Comparison of ENCODE assay signal across 20 cellular contexts in the genomic region with DNA sequence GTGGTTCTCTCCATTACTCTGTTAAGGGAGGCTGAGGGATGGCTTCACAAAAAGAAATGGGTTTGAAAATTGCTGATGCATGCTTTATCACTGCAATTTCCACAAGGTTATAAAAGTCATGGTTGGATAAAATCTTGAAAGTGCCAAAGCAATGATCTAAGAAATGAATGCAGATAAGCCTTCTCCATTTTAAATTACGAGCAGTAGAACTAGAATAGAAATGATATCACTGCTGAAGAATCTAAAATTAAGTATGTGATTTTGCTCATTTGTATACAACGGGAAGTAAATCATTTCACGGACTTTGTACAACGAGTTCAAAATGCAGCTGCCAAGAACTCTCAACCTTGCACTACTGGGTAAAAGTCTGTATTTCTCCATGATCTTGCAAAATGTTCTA.
DNase-seq lines count a peak whose midpoint lies in the region; ATAC-seq, FAIRE-seq and TF ChIP-seq lines count a peak whose summit lies in the region.
"Had no signal": no experiment of that assay in that cellular context is flagged by ENCODE, and none has a peak within 500 bp of the region (broad histone marks: within the 10 kb centered on the region; RNA-seq: fewer than 3 reads in every experiment).

No MANE protein-coding gene starts in this region.

- H3K36me3 Mint-ChIP-seq in HFFc6 (ENCODE audit: low read depth) = peaks cover 18% of the 10 kb centered on the region

- CTCF ChIA-PET in A549 (lab: Yijun Ruan, JAX) = interaction anchor here (0.6 kb wide), 1 partner anchor 826 kb away, joined by 4 read pairs; no protein-coding TSS in a partner anchor

- intact Hi-C loops in body of pancreas (cut with DNase I) = no loop called here

- no peak for TF ChIP-seq CTCF in A549 (IDR thresholded peaks at IDR 0.05)
- TF ChIP-seq CTCF in HFFc6 (IDR thresholded peaks at IDR 0.05) = no peak
- no peak for TF ChIP-seq CTCF in body of pancreas (IDR thresholded peaks at IDR 0.05)
- no peak for TF ChIP-seq CTCF in D721Med (IDR thresholded peaks at IDR 0.05; ENCODE audit: insufficient read depth, missing control alignments)

- H3K4me1 ChIP-seq in A549 (peaks cover 9% of the 10 kb centered on the region), body of pancreas (peaks cover 4% of the 10 kb centered on the region)

- H3K4me3 ChIP-seq in A549 (no peak overlapping the region), body of pancreas (no peak overlapping the region)
- H3K4me3 ChIP-seq: PC-9 had no signal

- no peak for TF ChIP-seq RAD21 in A549 (conservative IDR thresholded peaks at IDR 0.05 in 1 of 2, IDR thresholded peaks at IDR 0.05 in 1 of 2)

- H3K27ac ChIP-seq in A549 = no peak overlapping the region
- peak overlapping the region in 2 of 4 donors; percentile 18 to 19 for H3K27ac ChIP-seq in body of pancreas
- H3K27ac ChIP-seq: C4-2B, HL-60, PC-9 had no signal

- TF ChIP-seq POLR2A in A549 (IDR thresholded peaks at IDR 0.05; ENCODE audit: low read length) (no peak), body of pancreas (IDR thresholded peaks at IDR 0.05) (no peak)

- 74% methylated on average over 4 of the region's 4 CpGs for whole genome bisulfite sequencing in A549 (ENCODE audit: missing lambda C conversion rate)
- WGBS in body of pancreas, 2 donors = 64 to 71% methylated on average over 4 of the region's 4 CpGs

- POLR2A ChIA-PET in A549 (lab: Yijun Ruan, JAX) = no interaction called here

- no peak for ATAC-seq in A549
- peak; percentile 78 for ATAC-seq in body of pancreas
- no peak for ATAC-seq in HG03342 (IDR thresholded peaks at IDR 0.05; ENCODE audit: unreplicated experiment)

- no peaks in the 10 kb centered on the region for H3K36me3 ChIP-seq in body of pancreas (replicated peaks in 1 of 2; ENCODE audit: insufficient read depth in 1 of 2, low read depth in 2 of 2)

- H3K27ac Mint-ChIP-seq in HFFc6 = peak overlapping the region; percentile 76

- no peak for TF ChIP-seq EP300 in A549 (IDR thresholded peaks at IDR 0.05)

- no peak for DNase-seq in A549 (ENCODE audit: low read depth in 1 of 2, low spot score in 1 of 2)
- no peak for DNase-seq in HFFc6
- DNase-seq in body of pancreas = no peak
- peak; percentile 43 for DNase-seq in left kidney (ENCODE audit: low read depth, low spot score)
- DNase-seq in D721Med (ENCODE audit: insufficient read length, low spot score) = no peak
- no peak for DNase-seq in SHP77 treated with DMSO at 0.1 percent for 48 hours (lab: John Stamatoyannopoulos, UW)
- no peak for DNase-seq in DMS53 (lab: John Stamatoyannopoulos, UW)
- DNase-seq: DMS153, H7, NCI-H1436, NCI-H2029, NCI-H2171, NCI-H446 treated with DMSO at 0.1 percent for 48 hours, NCI-H774, PC-9 had no signal

- H3K27me3 Mint-ChIP-seq in HFFc6 (ENCODE audit: insufficient read depth) = no peaks in the 10 kb centered on the region

- peaks cover 7% of the 10 kb centered on the region; the same call in 1 of the 3 replicates for H3K9me3 ChIP-seq in A549
- H3K9me3 ChIP-seq in body of pancreas = no peaks in the 10 kb centered on the region

- H3K4me2 ChIP-seq in A549 = no peak overlapping the region
- H3K4me2 ChIP-seq: PC-9 had no signal

- H3K4me3 Mint-ChIP-seq in HFFc6 = peak overlapping the region; percentile 18

- peaks cover 10% of the 10 kb centered on the region for H3K9me3 Mint-ChIP-seq in HFFc6

- no peaks in the 10 kb centered on the region for H3K27me3 ChIP-seq in body of pancreas

- FAIRE-seq in A549 (lab: Jason Lieb, UNC) = no peak
- FAIRE-seq in D721Med (lab: Jason Lieb, UNC) = no peak
- FAIRE-seq: GM19239, HTR-8/SVneo had no signal

- H3K4me1 Mint-ChIP-seq in HFFc6 (ENCODE audit: low read depth) = peaks cover 44% of the 10 kb centered on the region

TF ChIP-seq in A549, 52 proteins besides CTCF, POLR2A, EP300 and RAD21:
- peak; percentile 77 for TF ChIP-seq MAFK (IDR thresholded peaks at IDR 0.05; ENCODE audit: partially characterized antibody)
- TF ChIP-seq ZNF302 (CRISPR knock-in tag; IDR thresholded peaks at IDR 0.05) = no peak
- TF ChIP-seq RCOR1 (IDR thresholded peaks at IDR 0.05; ENCODE audit: low read depth, low read length) = no peak
